In the genomic region with DNA sequence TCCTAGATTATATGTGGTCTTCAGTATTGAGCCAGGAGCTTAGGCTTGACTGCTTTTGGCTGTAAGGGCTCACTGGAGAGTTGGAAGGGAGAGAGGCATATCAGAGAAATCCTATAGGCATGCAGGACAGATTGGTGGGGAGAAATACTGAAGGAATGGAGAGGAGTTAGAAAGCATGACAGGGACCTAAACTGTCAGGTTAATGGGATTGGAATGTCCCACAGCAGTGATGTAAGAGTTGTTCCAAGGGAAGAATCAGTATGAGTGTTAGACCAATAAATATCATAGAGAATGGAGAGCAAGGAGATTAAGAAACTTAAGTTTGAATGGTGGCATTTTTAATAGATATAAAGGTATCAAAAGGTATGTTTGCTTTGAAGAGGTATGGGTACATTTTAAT, we compare ENCODE assay signal across 23 cellular contexts. TPM values are rescaled to one million over a fixed set of nuclear protein-coding genes. Genes with fewer than 3 reads are reported as not detected.
DNase-seq lines count a peak whose midpoint lies in the region; ATAC-seq and TF ChIP-seq lines count a peak whose summit lies in the region.
"Had no signal": no experiment of that assay in that cellular context is flagged by ENCODE, and none has a peak within 500 bp of the region (broad histone marks: within the 10 kb centered on the region; RNA-seq: fewer than 3 reads in every experiment).

No MANE protein-coding gene starts in this region.

- H3K4me3 ChIP-seq in AG04449 (ENCODE audit: low read depth, low read length) (no peak overlapping the region), adipocyte (ENCODE audit: low read length) (no peak overlapping the region)
- H3K4me3 ChIP-seq: colonic mucosa, gastroesophageal sphincter, vagina had no signal

- H3K4me1 ChIP-seq in adipocyte (ENCODE audit: control insufficient read depth, insufficient read depth, low read length): peaks cover 7% of the 10 kb centered on the region
- H3K4me1 ChIP-seq: colonic mucosa, gastroesophageal sphincter, vagina had no signal

- H3K27me3 ChIP-seq in adipocyte (replicated peaks; ENCODE audit: control insufficient read depth, insufficient read depth, low read length): no peaks in the 10 kb centered on the region
- H3K27me3 ChIP-seq: colonic mucosa, gastroesophageal sphincter, vagina had no signal

- no peak overlapping the region for H3K9ac ChIP-seq in adipocyte (ENCODE audit: low read length)

- H3K36me3 ChIP-seq in adipocyte (ENCODE audit: control insufficient read depth, insufficient read depth, low read length, severe bottlenecking): peaks cover 13% of the 10 kb centered on the region

- POLR2A ChIA-PET in AG04449 (lab: Yijun Ruan, JAX): no interaction called here

- ATAC-seq in GM18907 (IDR thresholded peaks at IDR 0.05; ENCODE audit: unreplicated experiment): no peak
- ATAC-seq in GM19463 (IDR thresholded peaks at IDR 0.05; ENCODE audit: unreplicated experiment): no peak
- ATAC-seq: gastroesophageal sphincter, left ventricle myocardium superior had no signal

- DNase-seq in AG04449 (ENCODE audit: low read depth, low spot score): peak; percentile 17
- DNase-seq in HCEC 1CT: peak; percentile 50
- peak; percentile 25 for DNase-seq in adipocyte (ENCODE audit: low read depth)
- peak; percentile 35 for DNase-seq in hepatic stellate cell (ENCODE audit: low spot score)
- no peak for DNase-seq in activated CD4-positive, alpha-beta T cell treated with anti-CD3 and anti-CD28 coated beads, Interleukin-2, amount 50 U/mL, for 48 hours
- no peak for DNase-seq in H4 (ENCODE audit: low spot score)
- DNase-seq: activated B cell treated with CpG ODN at 0.5 μM for 24 hours; activated CD8-positive, alpha-beta memory T cell treated with anti-CD3 and anti-CD28 coated beads for 24 hours; activated T-cell treated with anti-CD3 and anti-CD28 coated beads, Interleukin-2, amount 50 U/mL, for 48 hours; colonic mucosa; DMS 273 treated with DMSO at 0.1 percent for 48 hours; GF-D8; KG1; left ventricle myocardium superior; NCI-H2081; SHP77 treated with DMSO at 0.1 percent for 48 hours; stimulated activated CD4-positive, alpha-beta T cell treated with anti-CD3 and anti-CD28 coated beads, Interleukin-12 subunit alpha, Interleukin-12 subunit beta, amount 100 ng/mL, for 4 hours; stimulated activated CD8-positive, alpha-beta memory T cell treated with anti-CD3 and anti-CD28 coated beads, Interleukin-4, amount 100 ng/mL, for 48 hours; T-helper 2 cell had no signal

- TF ChIP-seq CTCF in AG04449 (IDR thresholded peaks at IDR 0.05; ENCODE audit: insufficient read depth, low read length, missing control alignments): no peak

- CTCF ChIA-PET in AG04449 (lab: Yijun Ruan, JAX): interaction anchor here (1.0 to 1.5 kb wide), 2 partner anchors 454 to 859 kb away, joined by 3 read pairs; no protein-coding TSS in a partner anchor

- no peaks in the 10 kb centered on the region for H3K9me3 ChIP-seq in adipocyte (ENCODE audit: control insufficient read depth, low read length)
- H3K9me3 ChIP-seq: colonic mucosa, gastroesophageal sphincter, vagina had no signal

RNA-seq across cellular contexts. Expression of a gene that starts 39.7 kb away (rescaled TPM):
- total RNA-seq in H4 (2014; rRNA removed; shearing (Covaris generic)): 15.1 and 28.5 TPM in 2 replicates

Comparison
In these comparisons a context has a peak if more than half of its experiments do, and no peak if none do; other contexts are left out.
1. DNase-seq: peak in AG04449 (single experiment), HCEC 1CT (single experiment), adipocyte (single experiment) and hepatic stellate cell (single experiment); none in activated CD4-positive, alpha-beta T cell treated with anti-CD3 and anti-CD28 coated beads, Interleukin-2, amount 50 U/mL, for 48 hours (0 of 2) and H4 (single experiment).